ENCODE assay signal across 13 cellular contexts in the genomic region with DNA sequence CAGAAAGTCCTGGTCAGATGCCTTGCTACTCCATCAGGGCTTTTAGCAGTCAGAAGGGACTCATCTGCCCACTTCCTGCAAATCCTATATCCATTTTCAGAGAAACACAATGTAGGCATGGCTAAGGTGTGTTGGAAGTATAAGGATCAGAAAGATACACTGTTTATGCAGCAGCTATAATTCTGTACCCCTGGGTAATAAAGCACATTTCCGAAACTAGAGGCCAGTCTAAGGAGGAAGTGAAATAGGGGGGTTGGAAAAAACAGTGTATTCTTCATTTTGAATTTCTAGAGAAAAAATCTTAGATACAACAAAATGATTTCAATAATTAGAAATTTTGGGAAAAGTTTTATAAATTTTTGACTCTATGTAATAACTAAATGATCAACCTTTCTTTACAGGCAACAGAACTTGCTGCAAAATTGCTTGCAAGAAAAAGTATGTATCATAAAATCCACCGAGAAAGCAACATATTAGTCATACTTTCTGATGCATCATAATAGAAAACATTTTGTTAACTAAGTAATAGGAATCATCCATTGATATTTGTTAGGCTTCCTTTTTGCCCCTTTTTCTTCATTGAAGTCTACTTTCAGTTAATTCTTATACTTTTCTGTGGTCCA. TPM values are rescaled to one million over a fixed set of nuclear protein-coding genes. Genes with fewer than 3 reads are reported as not detected.
DNase-seq lines count a peak whose midpoint lies in the region; ATAC-seq and TF ChIP-seq lines count a peak whose summit lies in the region.
"Had no signal": no experiment of that assay in that cellular context is flagged by ENCODE, and none has a peak within 500 bp of the region (broad histone marks: within the 10 kb centered on the region; RNA-seq: fewer than 3 reads in every experiment).

No MANE protein-coding gene starts in this region.

- DNase-seq in A673 (ENCODE audit: low spot score): no peak
- DNase-seq in UCSD-AML1 (lab: John Stamatoyannopoulos, UW; ENCODE audit: unreplicated experiment): no peak
- DNase-seq in NCI-H526 treated with DMSO at 0.1 percent for 48 hours (lab: John Stamatoyannopoulos, UW): no peak
- DNase-seq in lower leg skin (ENCODE audit: low spot score in 2 of 2): no peak
- DNase-seq: activated CD4-positive, alpha-beta T cell treated with anti-CD3 and anti-CD28 coated beads, Interleukin-2, amount 50 U/mL, for 48 hours; activated naive CD4-positive, alpha-beta T cell treated with anti-CD3 and anti-CD28 coated beads, Interleukin-2, amount 50 U/mL, for 16 hours; MG63; NCI-H524 treated with DMSO at 0.1 percent for 48 hours had no signal

- H3K36me3 ChIP-seq in A673 (ENCODE audit: insufficient read depth, low read length, poor library complexity, severe bottlenecking): no peaks in the 10 kb centered on the region
- H3K36me3 ChIP-seq: MG63 had no signal

- POLR2A ChIA-PET in A673 (lab: Charles Lee; ENCODE audit: low non-redundant PET): no interaction called here

- CTCF ChIA-PET in A673 (lab: Charles Lee): no interaction called here

- no peak for TF ChIP-seq POLR2A in lower leg skin (IDR thresholded peaks at IDR 0.05)

- 61 to 73% methylated on average over 2 of the region's 2 CpGs for WGBS in lower leg skin, 2 donors

- intact Hi-C loops in A673 (cut with micrococcal nuclease; ENCODE audit: unreplicated experiment) (no loop called here), lower leg skin (cut with DNase I; ENCODE audit: low total_unique reads) (no loop called here)

- ATAC-seq in GM18508 (IDR thresholded peaks at IDR 0.05; ENCODE audit: insufficient read depth, unreplicated experiment) (peak; percentile 83), GM21367 (IDR thresholded peaks at IDR 0.05; ENCODE audit: unreplicated experiment) (peak; percentile 90), HG02885 (IDR thresholded peaks at IDR 0.05; ENCODE audit: poor library complexity, unreplicated experiment) (peak; percentile 86), HG03521 (IDR thresholded peaks at IDR 0.05; ENCODE audit: unreplicated experiment) (peak; percentile 72)
- ATAC-seq: HCT116 had no signal

- H3K4me3 ChIP-seq in A673 (ENCODE audit: low read depth, low read length, poor library complexity, severe bottlenecking) (no peak overlapping the region), lower leg skin (ENCODE audit: low read depth, poor library complexity, severe bottlenecking) (no peak overlapping the region)
- H3K4me3 ChIP-seq: MG63 had no signal

- no peaks in the 10 kb centered on the region for H3K9me3 ChIP-seq in A673 (ENCODE audit: low read depth, low read length, poor library complexity, severe bottlenecking)
- H3K9me3 ChIP-seq: MG63 had no signal

- H3K4me1 ChIP-seq in A673 (ENCODE audit: insufficient read depth, low read length, poor library complexity, severe bottlenecking): no peaks in the 10 kb centered on the region

- H3K27ac ChIP-seq in A673 (ENCODE audit: low read depth, low read length, poor library complexity, severe bottlenecking): no peak overlapping the region

- H3K27me3 ChIP-seq in A673 (replicated peaks; ENCODE audit: insufficient read depth, low read depth, low read length, poor library complexity): no peaks in the 10 kb centered on the region
- H3K27me3 ChIP-seq: MG63 had no signal

- no peak for TF ChIP-seq CTCF in A673 (conservative IDR thresholded peaks at IDR 0.05; ENCODE audit: low read depth, low read length)
- no peak for TF ChIP-seq CTCF in lower leg skin (IDR thresholded peaks at IDR 0.05)

- BruUV-seq in A673 (replicated peaks; lab: Mats Ljungman, UMichigan): no TSS peak

RNA-seq across cellular contexts. Expression of gene FSIP2, which starts 47.4 kb away (rescaled TPM):
- 0.15 and 0.21 TPM in 2 replicates for total RNA-seq in A673 (2021)
- total RNA-seq in lower leg skin: 1 to 10 TPM in 1 of 4 donors, under 1 TPM in 3; 0.10 to 6.9 (median 0.65) TPM
